In the genomic region with DNA sequence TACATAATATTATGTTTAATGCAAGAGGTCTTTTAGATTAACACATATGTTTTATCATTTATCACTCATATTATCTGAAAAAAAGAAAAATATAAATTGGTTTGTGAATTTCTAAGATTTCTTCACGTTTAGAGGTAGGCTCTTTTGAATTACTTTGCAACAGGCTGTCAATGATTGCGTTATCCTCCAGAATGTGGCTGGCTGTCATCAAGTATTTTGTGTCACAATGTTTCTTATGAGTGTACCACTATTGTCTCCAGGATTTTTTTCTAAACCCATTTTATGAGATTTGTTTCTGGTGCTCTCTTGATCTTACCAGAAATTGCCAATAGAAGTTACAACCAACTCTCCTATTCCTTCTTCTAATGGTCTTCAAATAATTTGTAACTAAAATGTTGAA, we compare ENCODE assay signal across 28 cellular contexts.
"Had no signal": no experiment of that assay in that cellular context is flagged by ENCODE, and none has a peak within 500 bp of the region (broad histone marks: within the 10 kb centered on the region; RNA-seq: fewer than 3 reads in every experiment).

No MANE protein-coding gene starts in this region.

- H3K4me1 ChIP-seq: pancreas, prostate gland, sigmoid colon, spleen, suprapubic skin, thyroid gland, tibial nerve, upper lobe of right lung, uterus had no signal

- H3K27me3 ChIP-seq: neutrophil, pancreas, right lobe of liver, sigmoid colon, spleen, suprapubic skin, thyroid gland, tibial nerve, upper lobe of right lung, uterus had no signal

- H3K4me2 ChIP-seq: smooth muscle cell had no signal

- H3K36me3 ChIP-seq: neutrophil, pancreas, prostate gland, right lobe of liver, sigmoid colon, spleen, suprapubic skin, thoracic aorta, thyroid gland, tibial nerve, upper lobe of right lung, uterus had no signal

- H3K9me3 ChIP-seq: neutrophil, pancreas, prostate gland, right lobe of liver, sigmoid colon, spleen, suprapubic skin, thoracic aorta, thyroid gland, tibial nerve, upper lobe of right lung, uterus had no signal

- H3K27ac ChIP-seq: neutrophil, pancreas, prostate gland, right lobe of liver, sigmoid colon, skin epidermis, spleen, suprapubic skin, thoracic aorta, thyroid gland, tibial nerve, upper lobe of right lung, uterus had no signal

- DNase-seq: naive B cell; naive thymus-derived CD8-positive, alpha-beta T cell; nephron progenitor cell; nucleus accumbens; pancreas; right cardiac atrium; right lobe of liver; sigmoid colon; spleen; stimulated activated CD4-positive, alpha-beta T cell treated with anti-CD3 and anti-CD28 coated beads, Interleukin-12 subunit alpha, Interleukin-12 subunit beta, amount 100 ng/mL, for 4 hours; stimulated activated CD4-positive, alpha-beta T cell treated with anti-CD3 and anti-CD28 coated beads, Interleukin-1b, Interleukin-23, amount 100 ng/mL, for 48 hours; stimulated activated CD4-positive, alpha-beta T cell treated with anti-CD3 and anti-CD28 coated beads, Interleukin-4, amount 100 ng/mL, for 1 hour; stimulated activated CD4-positive, alpha-beta T cell treated with anti-CD3 and anti-CD28 coated beads, Interleukin-4, amount 100 ng/mL, for 4 hours; stimulated activated CD8-positive, alpha-beta memory T cell treated with anti-CD3 and anti-CD28 coated beads, Interleukin-4, amount 100 ng/mL, for 48 hours; stimulated activated naive CD4-positive, alpha-beta T cell; stimulated activated naive CD8-positive, alpha-beta T cell treated with anti-CD3 and anti-CD28 coated beads, Interleukin-15, amount 100 ng/mL, for 72 hours; stimulated activated naive CD8-positive, alpha-beta T cell treated with anti-CD3 and anti-CD28 coated beads, Interleukin-15, Interleukin-2, amounts not matched to agents 100 U/mL and 50 U/mL, for 24 hours; substantia nigra; thyroid gland; upper lobe of right lung; uterus had no signal

- H3K4me3 ChIP-seq: pancreas, prostate gland, right lobe of liver, sigmoid colon, skin epidermis, smooth muscle cell, spleen, suprapubic skin, thoracic aorta, thyroid gland, tibial nerve, upper lobe of right lung, uterus had no signal
